8 cellular contexts compared by ENCODE assay signal in genomic region chr20:9392892-9393857, GRCh38.
A peak's percentile ranks its signal among the peaks of the same experiment; 100 is the strongest.
DNase-seq lines count a peak whose midpoint lies in the region; ATAC-seq, FAIRE-seq and TF ChIP-seq lines count a peak whose summit lies in the region.

No MANE protein-coding gene starts in this region.

- no peak overlapping the region for H3K4me3 Mint-ChIP-seq in mesothelial cell of epicardium

- no peaks in the 10 kb centered on the region for H3K9me3 Mint-ChIP-seq in mesothelial cell of epicardium

- TF ChIP-seq CTCF in AG04449 (IDR thresholded peaks at IDR 0.05; ENCODE audit: insufficient read depth, low read length, missing control alignments) (peak; percentile 91), mesothelial cell of epicardium (IDR thresholded peaks at IDR 0.05; ENCODE audit: unreplicated experiment) (peak; percentile 47)

- H3K27me3 ChIP-seq in Karpas-422 (ENCODE audit: low read length): no peaks in the 10 kb centered on the region

- no peak overlapping the region for H2AFZ ChIP-seq in Karpas-422 (ENCODE audit: low read length)

- H3K4me2 ChIP-seq in Karpas-422 (ENCODE audit: low read depth, low read length, poor library complexity, severe bottlenecking): no peak overlapping the region

- no peak overlapping the region for H3K27ac Mint-ChIP-seq in mesothelial cell of epicardium

- no peak for ATAC-seq in GM21737 (IDR thresholded peaks at IDR 0.05; ENCODE audit: unreplicated experiment)

- peak; percentile 82 for FAIRE-seq in GM12892 (lab: Jason Lieb, UNC)
- no peak for FAIRE-seq in RCC 7860 (lab: Jason Lieb, UNC)

- no peaks in the 10 kb centered on the region for H3K9me3 ChIP-seq in Karpas-422 (ENCODE audit: low read length)

- DNase-seq in AG04449 (ENCODE audit: low read depth, low spot score) (no peak), GM12892 (ENCODE audit: insufficient read length) (no peak), Karpas-422 (peak; percentile 70), RCC 7860 (ENCODE audit: low spot score) (peak; percentile 31), epidermal melanocyte (ENCODE audit: insufficient read length, low spot score) (peak; percentile 74), mesothelial cell of epicardium (ENCODE audit: low spot score in 2 of 2, unreplicated experiment in 2 of 2) (peak in 1 of 2 experiments; percentile 55), activated gamma-delta T cell treated with Interleukin-2 at 50 U/mL for 16 hours (no peak)

- H3K4me1 Mint-ChIP-seq in mesothelial cell of epicardium: no peaks in the 10 kb centered on the region

- TF ChIP-seq POLR2A in GM12892 (IDR thresholded peaks at IDR 0.05; ENCODE audit: low read depth, low read length): no peak

- H3K27ac ChIP-seq in Karpas-422 (ENCODE audit: low read length): no peak overlapping the region

- H3K9ac ChIP-seq in Karpas-422 (ENCODE audit: low read length): no peak overlapping the region

- H3K4me1 ChIP-seq in Karpas-422 (ENCODE audit: low read length): peaks cover 4% of the 10 kb centered on the region

- CTCF ChIA-PET in AG04449 (lab: Yijun Ruan, JAX): interaction anchor here (0.6 to 3.9 kb wide), 50 partner anchors 10 to 671 kb away, joined by 3 to 62 read pairs (median 4); no protein-coding TSS in a partner anchor

- POLR2A ChIA-PET in AG04449 (lab: Yijun Ruan, JAX): no interaction called here

- peaks cover 2% of the 10 kb centered on the region for H3K36me3 Mint-ChIP-seq in mesothelial cell of epicardium

- H3K36me3 ChIP-seq in Karpas-422 (ENCODE audit: insufficient read depth, low read length): no peaks in the 10 kb centered on the region

- no peaks in the 10 kb centered on the region for H3K9me2 ChIP-seq in Karpas-422 (replicated peaks; ENCODE audit: insufficient read depth, low read length)

- H4K20me1 ChIP-seq in Karpas-422 (ENCODE audit: insufficient read depth, low read depth, low read length): no peaks in the 10 kb centered on the region

- H3K79me2 ChIP-seq in Karpas-422 (ENCODE audit: low read length): no peaks in the 10 kb centered on the region

- H3K4me3 ChIP-seq in AG04449 (ENCODE audit: low read depth, low read length): no peak overlapping the region
- no peak overlapping the region for H3K4me3 ChIP-seq in Karpas-422 (ENCODE audit: low read length)

- H3K27me3 Mint-ChIP-seq in mesothelial cell of epicardium (ENCODE audit: low read depth): no peaks in the 10 kb centered on the region

Comparison
In these comparisons a context has a peak if more than half of its experiments do, and no peak if none do; other contexts are left out.
1. DNase-seq: peak in Karpas-422 (single experiment), RCC 7860 (single experiment) and epidermal melanocyte (single experiment); none in AG04449 (single experiment), GM12892 (single experiment) and activated gamma-delta T cell treated with Interleukin-2 at 50 U/mL for 16 hours (single experiment).